Comparison of ENCODE assay signal across 27 cellular contexts in genomic region chr5:4246447-4246846, GRCh38.
DNase-seq lines count a peak whose midpoint lies in the region; ATAC-seq, FAIRE-seq and TF ChIP-seq lines count a peak whose summit lies in the region.
"Had no signal": no experiment of that assay in that cellular context is flagged by ENCODE, and none has a peak within 500 bp of the region (broad histone marks: within the 10 kb centered on the region; RNA-seq: fewer than 3 reads in every experiment).

No MANE protein-coding gene starts in this region.

- H3K4me1 ChIP-seq in RWPE2 (ENCODE audit: insufficient read depth, poor library complexity, severe bottlenecking) (no peaks in the 10 kb centered on the region), foreskin keratinocyte (no peaks in the 10 kb centered on the region)
- H3K4me1 ChIP-seq: A549; BE2C; BLaER1 treated with 17β-estradiol and CSF1 and Interleukin-3, amounts not matched to agents 10 nM and 100 nM; HAP-1 had no signal

- no peak for TF ChIP-seq CTCF in RWPE2 (IDR thresholded peaks at IDR 0.05; ENCODE audit: poor library complexity, severe bottlenecking)
- no peak for TF ChIP-seq CTCF in bronchial epithelial cell (IDR thresholded peaks at IDR 0.05; ENCODE audit: insufficient read depth, low read length, severe bottlenecking)
- no peak for TF ChIP-seq CTCF in foreskin keratinocyte (conservative IDR thresholded peaks at IDR 0.05)

- H3K27ac Mint-ChIP-seq in stimulated activated memory B cell treated with anti-CD40 and anti-IgM and Interleukin-4, amounts not matched to agents 10 μg/mL and 1 μg/mL and 100 μg/mL, for 72 hours, result no peak overlapping the region
- H3K27ac Mint-ChIP-seq: CD14-positive monocyte; CD4-positive, alpha-beta T cell; CD8-positive, alpha-beta memory T cell; HFFc6 had no signal

- peaks cover 2% of the 10 kb centered on the region for H3K9me3 ChIP-seq in RWPE2 (ENCODE audit: severe bottlenecking)
- H3K9me3 ChIP-seq: A549; BE2C; BLaER1 treated with 17β-estradiol and CSF1 and Interleukin-3, amounts not matched to agents 10 nM and 100 nM; HAP-1 had no signal

- no peaks in the 10 kb centered on the region for H3K4me1 Mint-ChIP-seq in stimulated activated memory B cell treated with anti-CD40 and anti-IgM and Interleukin-4, amounts not matched to agents 10 μg/mL and 1 μg/mL and 100 μg/mL, for 72 hours
- H3K4me1 Mint-ChIP-seq: CD14-positive monocyte; CD8-positive, alpha-beta memory T cell had no signal

- H3K36me3 ChIP-seq in RWPE2 (ENCODE audit: low read depth), result no peaks in the 10 kb centered on the region
- no peaks in the 10 kb centered on the region for H3K36me3 ChIP-seq in bronchial epithelial cell (ENCODE audit: control insufficient read depth, insufficient read depth, low read length)
- H3K36me3 ChIP-seq: BE2C; BLaER1 treated with 17β-estradiol and CSF1 and Interleukin-3, amounts not matched to agents 10 nM and 100 nM; HAP-1 had no signal

- no peaks in the 10 kb centered on the region for H3K36me3 Mint-ChIP-seq in stimulated activated memory B cell treated with anti-CD40 and anti-IgM and Interleukin-4, amounts not matched to agents 10 μg/mL and 1 μg/mL and 100 μg/mL, for 72 hours
- H3K36me3 Mint-ChIP-seq: CD14-positive monocyte; CD8-positive, alpha-beta memory T cell had no signal

- peak; percentile 67 for ATAC-seq in RWPE2 (ENCODE audit: low read depth)
- ATAC-seq in foreskin keratinocyte, result no peak
- no peak for ATAC-seq in GM21576 (IDR thresholded peaks at IDR 0.05; ENCODE audit: unreplicated experiment)
- no peak for ATAC-seq in stimulated activated memory B cell treated with anti-CD40 and anti-IgM and Interleukin-4, amounts not matched to agents 10 μg/mL and 1 μg/mL and 100 μg/mL, for 72 hours
- no peak for ATAC-seq in GM19395 (IDR thresholded peaks at IDR 0.05; ENCODE audit: unreplicated experiment)
- ATAC-seq: A549 had no signal

- no peak for FAIRE-seq in bronchial epithelial cell (lab: Jason Lieb, UNC)
- FAIRE-seq: A549, GM12891, GM18507, H54 had no signal

- H3K27me3 ChIP-seq in RWPE2 (ENCODE audit: insufficient read depth, poor library complexity, severe bottlenecking) (no peaks in the 10 kb centered on the region), bronchial epithelial cell (ENCODE audit: control insufficient read depth, insufficient read depth, low read length) (no peaks in the 10 kb centered on the region), foreskin keratinocyte (no peaks in the 10 kb centered on the region)
- H3K27me3 ChIP-seq: BE2C; BLaER1 treated with 17β-estradiol and CSF1 and Interleukin-3, amounts not matched to agents 10 nM and 100 nM had no signal

- H3K27ac ChIP-seq in RWPE2 (ENCODE audit: poor library complexity, severe bottlenecking), result no peak overlapping the region
- H3K27ac ChIP-seq in foreskin keratinocyte, result no peak overlapping the region
- H3K27ac ChIP-seq: A549; BLaER1 treated with 17β-estradiol and CSF1 and Interleukin-3, amounts not matched to agents 10 nM and 100 nM had no signal

- no peak overlapping the region for H3K4me3 Mint-ChIP-seq in stimulated activated memory B cell treated with anti-CD40 and anti-IgM and Interleukin-4, amounts not matched to agents 10 μg/mL and 1 μg/mL and 100 μg/mL, for 72 hours
- H3K4me3 Mint-ChIP-seq: CD14-positive monocyte; CD4-positive, alpha-beta T cell; CD8-positive, alpha-beta memory T cell; HFFc6 had no signal

- no peak overlapping the region for H3K4me3 ChIP-seq in RWPE2 (ENCODE audit: severe bottlenecking)
- no peak overlapping the region for H3K4me3 ChIP-seq in bronchial epithelial cell (ENCODE audit: low read depth, low read length)
- H3K4me3 ChIP-seq: A549; BLaER1 treated with 17β-estradiol and CSF1 and Interleukin-3, amounts not matched to agents 10 nM and 100 nM; HAP-1 had no signal

- no peaks in the 10 kb centered on the region for H3K27me3 Mint-ChIP-seq in stimulated activated memory B cell treated with anti-CD40 and anti-IgM and Interleukin-4, amounts not matched to agents 10 μg/mL and 1 μg/mL and 100 μg/mL, for 72 hours
- H3K27me3 Mint-ChIP-seq: CD4-positive, alpha-beta T cell had no signal

- H3K9me3 Mint-ChIP-seq in stimulated activated memory B cell treated with anti-CD40 and anti-IgM and Interleukin-4, amounts not matched to agents 10 μg/mL and 1 μg/mL and 100 μg/mL, for 72 hours, result peaks cover 15% of the 10 kb centered on the region

- DNase-seq in MV-4-11 (lab: John Stamatoyannopoulos, UW) (peak; percentile 53), RWPE2 (ENCODE audit: low spot score) (no peak), bronchial epithelial cell (ENCODE audit: low read depth) (peak; percentile 3), foreskin keratinocyte (peak; percentile 9 to 22), cortex of kidney (lab: John Stamatoyannopoulos, UW) (no peak)
- DNase-seq: 8988T; ACHN; AML-193; BE2C; Calu3; CD4-positive, alpha-beta T cell; CD8-positive, alpha-beta memory T cell; DMS53; DMS79 treated with DMSO at 0.1 percent for 48 hours; GF-D8; GOT3; HFFc6 had no signal

Comparison
In these comparisons a context has a peak if more than half of its experiments do, and no peak if none do; other contexts are left out.
1. DNase-seq: peak in MV-4-11 (single experiment), bronchial epithelial cell (single experiment) and foreskin keratinocyte (2 of 2); none in RWPE2 (single experiment) and cortex of kidney (single experiment).